ENCODE assay signal across 2 cellular contexts in the genomic region with DNA sequence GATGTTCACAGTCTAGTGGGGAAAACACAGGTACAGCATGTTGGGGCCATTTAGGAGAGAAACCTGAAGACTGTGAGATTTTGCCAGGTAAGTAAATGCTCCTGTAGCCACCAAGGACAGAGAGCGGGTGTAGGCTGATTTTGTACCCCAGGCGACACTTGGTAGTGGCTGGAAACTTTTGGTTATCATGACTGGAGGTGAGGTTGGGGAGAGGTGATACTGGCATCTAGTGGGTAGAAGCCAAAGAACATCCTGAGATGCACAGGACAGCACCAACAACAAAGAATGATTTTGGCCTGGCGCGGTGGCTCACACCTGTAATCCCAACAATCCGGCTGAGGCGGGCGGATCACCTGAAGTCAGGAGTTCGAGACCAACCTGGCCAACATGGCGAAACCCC.
TF ChIP-seq lines count a peak whose summit lies in the region.

No MANE protein-coding gene starts in this region.

TF ChIP-seq in IMR-90, 13 proteins besides CTCF, POLR2A, EP300 and RAD21 (continued from another document):
- no peak for TF ChIP-seq MAZ (IDR thresholded peaks at IDR 0.05; ENCODE audit: borderline replicate concordance, low read depth, low read length)
- no peak for TF ChIP-seq NFE2L2 (IDR thresholded peaks at IDR 0.05; ENCODE audit: low read depth, low read length)
- no peak for TF ChIP-seq CHD1 (IDR thresholded peaks at IDR 0.05; ENCODE audit: low read depth, low read length)
- no peak for TF ChIP-seq CEBPB (IDR thresholded peaks at IDR 0.05; ENCODE audit: low read depth, low read length)
- no peak for TF ChIP-seq RCOR1 (IDR thresholded peaks at IDR 0.05; ENCODE audit: insufficient replicate concordance, low read length)
- TF ChIP-seq, protein P1, sequence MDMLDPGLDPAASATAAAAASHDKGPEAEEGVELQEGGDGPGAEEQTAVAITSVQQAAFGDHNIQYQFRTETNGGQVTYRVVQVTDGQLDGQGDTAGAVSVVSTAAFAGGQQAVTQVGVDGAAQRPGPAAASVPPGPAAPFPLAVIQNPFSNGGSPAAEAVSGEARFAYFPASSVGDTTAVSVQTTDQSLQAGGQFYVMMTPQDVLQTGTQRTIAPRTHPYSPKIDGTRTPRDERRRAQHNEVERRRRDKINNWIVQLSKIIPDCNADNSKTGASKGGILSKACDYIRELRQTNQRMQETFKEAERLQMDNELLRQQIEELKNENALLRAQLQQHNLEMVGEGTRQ (IDR thresholded peaks at IDR 0.05; ENCODE audit: low read depth, low read length): no peak
- no peak for TF ChIP-seq MAFK (IDR thresholded peaks at IDR 0.05; ENCODE audit: low read depth, low read length)
- TF ChIP-seq BHLHE40 (IDR thresholded peaks at IDR 0.05; ENCODE audit: low read depth, low read length): no peak
- TF ChIP-seq, protein P2, sequence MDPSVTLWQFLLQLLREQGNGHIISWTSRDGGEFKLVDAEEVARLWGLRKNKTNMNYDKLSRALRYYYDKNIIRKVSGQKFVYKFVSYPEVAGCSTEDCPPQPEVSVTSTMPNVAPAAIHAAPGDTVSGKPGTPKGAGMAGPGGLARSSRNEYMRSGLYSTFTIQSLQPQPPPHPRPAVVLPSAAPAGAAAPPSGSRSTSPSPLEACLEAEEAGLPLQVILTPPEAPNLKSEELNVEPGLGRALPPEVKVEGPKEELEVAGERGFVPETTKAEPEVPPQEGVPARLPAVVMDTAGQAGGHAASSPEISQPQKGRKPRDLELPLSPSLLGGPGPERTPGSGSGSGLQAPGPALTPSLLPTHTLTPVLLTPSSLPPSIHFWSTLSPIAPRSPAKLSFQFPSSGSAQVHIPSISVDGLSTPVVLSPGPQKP (IDR thresholded peaks at IDR 0.05; ENCODE audit: borderline replicate concordance, low read depth, low read length): no peak

TF ChIP-seq in SK-N-SH, 30 proteins besides CTCF, POLR2A, EP300 and RAD21:
- TF ChIP-seq, protein P3, sequence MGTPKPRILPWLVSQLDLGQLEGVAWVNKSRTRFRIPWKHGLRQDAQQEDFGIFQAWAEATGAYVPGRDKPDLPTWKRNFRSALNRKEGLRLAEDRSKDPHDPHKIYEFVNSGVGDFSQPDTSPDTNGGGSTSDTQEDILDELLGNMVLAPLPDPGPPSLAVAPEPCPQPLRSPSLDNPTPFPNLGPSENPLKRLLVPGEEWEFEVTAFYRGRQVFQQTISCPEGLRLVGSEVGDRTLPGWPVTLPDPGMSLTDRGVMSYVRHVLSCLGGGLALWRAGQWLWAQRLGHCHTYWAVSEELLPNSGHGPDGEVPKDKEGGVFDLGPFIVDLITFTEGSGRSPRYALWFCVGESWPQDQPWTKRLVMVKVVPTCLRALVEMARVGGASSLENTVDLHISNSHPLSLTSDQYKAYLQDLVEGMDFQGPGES (IDR thresholded peaks at IDR 0.05; ENCODE audit: low read depth, low read length): no peak
- no peak for TF ChIP-seq FOSL2 (IDR thresholded peaks at IDR 0.05; ENCODE audit: borderline replicate concordance, low read depth)
- TF ChIP-seq FOXM1 (IDR thresholded peaks at IDR 0.05; ENCODE audit: low read depth): no peak
- TF ChIP-seq, protein P4, sequence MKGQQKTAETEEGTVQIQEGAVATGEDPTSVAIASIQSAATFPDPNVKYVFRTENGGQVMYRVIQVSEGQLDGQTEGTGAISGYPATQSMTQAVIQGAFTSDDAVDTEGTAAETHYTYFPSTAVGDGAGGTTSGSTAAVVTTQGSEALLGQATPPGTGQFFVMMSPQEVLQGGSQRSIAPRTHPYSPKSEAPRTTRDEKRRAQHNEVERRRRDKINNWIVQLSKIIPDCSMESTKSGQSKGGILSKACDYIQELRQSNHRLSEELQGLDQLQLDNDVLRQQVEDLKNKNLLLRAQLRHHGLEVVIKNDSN (IDR thresholded peaks at IDR 0.05; ENCODE audit: borderline replicate concordance, low read depth): no peak
